In the genomic region with DNA sequence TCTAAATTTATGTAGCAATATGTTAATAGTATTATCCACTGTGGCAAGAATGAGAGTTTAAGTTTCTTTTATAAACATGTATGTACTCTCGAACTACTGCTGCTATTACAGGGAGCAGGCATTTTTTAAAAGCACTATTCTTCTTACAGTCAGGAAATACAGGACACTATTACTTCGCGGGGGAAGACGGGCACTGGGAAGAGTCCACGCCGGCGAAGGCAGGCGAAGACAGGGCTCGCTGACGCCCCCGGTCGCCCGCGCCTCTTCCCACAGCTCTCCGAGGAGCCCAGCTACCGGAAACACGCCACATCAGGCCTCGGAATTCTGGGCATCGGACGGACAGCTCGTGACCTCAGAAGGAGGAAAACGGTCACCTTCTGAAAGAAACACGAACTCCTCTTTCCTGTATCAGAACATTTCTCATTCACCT, we compare ENCODE assay signal across 8 cellular contexts.
DNase-seq lines count a peak whose midpoint lies in the region; ATAC-seq and TF ChIP-seq lines count a peak whose summit lies in the region.

No MANE protein-coding gene starts in this region.

- peak overlapping the region; percentile 91 to 94 for H3K4me3 Mint-ChIP-seq in CD14-positive monocyte

- peak overlapping the region; percentile 66 for H3K4me2 ChIP-seq in parathyroid adenoma (ENCODE audit: low read length)

- peak overlapping the region; percentile 99 for H3K27ac ChIP-seq in parathyroid adenoma

- peaks cover 0 to 8% (median 3%) of the 10 kb centered on the region in 3 donors for H3K27me3 Mint-ChIP-seq in CD14-positive monocyte (ENCODE audit: low read depth in 3 of 3)

- H3K9ac ChIP-seq in parathyroid adenoma = peak overlapping the region; percentile 91

- ATAC-seq in GM18870 (IDR thresholded peaks at IDR 0.05; ENCODE audit: unreplicated experiment) (peak; percentile 1), HG03280 (IDR thresholded peaks at IDR 0.05; ENCODE audit: unreplicated experiment) (peak; percentile 21), left ventricle myocardium superior (peak; percentile 88)

- H3K27ac Mint-ChIP-seq in CD14-positive monocyte = peak overlapping the region; percentile 97 to 99 (median 98)

- H3K79me2 ChIP-seq in parathyroid adenoma = no peaks in the 10 kb centered on the region

- intact Hi-C loops in CD14-positive monocyte (cut with micrococcal nuclease) = loop anchor here (2.0 to 10.0 kb wide), 5 partner anchors 66 to 229 kb away; a partner anchor contains a TSS
- intact Hi-C loops in left ventricle myocardium superior (cut with micrococcal nuclease) = loop anchor here (5.0 kb wide), 1 partner anchor 226 kb away; a partner anchor contains a TSS

- TF ChIP-seq CTCF in CD14-positive monocyte (IDR thresholded peaks at IDR 0.05) = no peak
- TF ChIP-seq CTCF in parathyroid adenoma (IDR thresholded peaks at IDR 0.05) = no peak

- peak; percentile 47 for DNase-seq in CD14-positive monocyte (ENCODE audit: low spot score)
- DNase-seq in NCI-H748 treated with DMSO at 0.1 percent for 48 hours (lab: John Stamatoyannopoulos, UW) = peak; percentile 75
- peak in 52 of 58 donors; percentile 58 to 94 (median 82) for DNase-seq in anterior cingulate cortex (lab: John Stamatoyannopoulos, UW)
- DNase-seq in left ventricle myocardium superior = peak; percentile 86
- no peak for DNase-seq in HT-29 (ENCODE audit: low spot score)

- H3K4me1 ChIP-seq in parathyroid adenoma = no peaks in the 10 kb centered on the region

- H2AFZ ChIP-seq in parathyroid adenoma = peak overlapping the region; percentile 98

- peaks cover 0 to 3% of the 10 kb centered on the region in 2 donors for H3K36me3 Mint-ChIP-seq in CD14-positive monocyte

- peaks cover 2 to 23% (median 20%) of the 10 kb centered on the region in 7 donors for H3K9me3 Mint-ChIP-seq in CD14-positive monocyte

- peaks cover 8% of the 10 kb centered on the region for H3K4me1 Mint-ChIP-seq in CD14-positive monocyte

- peaks cover 3% of the 10 kb centered on the region for H3K36me3 ChIP-seq in parathyroid adenoma (ENCODE audit: control insufficient read depth, insufficient read depth, low read length)

- H3K27me3 ChIP-seq in parathyroid adenoma (ENCODE audit: control insufficient read depth, insufficient read depth, low read length) = no peaks in the 10 kb centered on the region

- peak overlapping the region; percentile 85 for H3K4me3 ChIP-seq in parathyroid adenoma (ENCODE audit: low read depth, low read length)

- no peaks in the 10 kb centered on the region for H3K9me3 ChIP-seq in parathyroid adenoma (ENCODE audit: control insufficient read depth, low read length)

Comparison
In these comparisons a context has a peak if more than half of its experiments do, and no peak if none do; other contexts are left out.
1. ATAC-seq: peak in every context shown above with its lines; median percentile 88 in left ventricle myocardium superior; 21 in HG03280; 1 in GM18870.